Comparison of ENCODE assay signal across 1 cellular context in the genomic region with DNA sequence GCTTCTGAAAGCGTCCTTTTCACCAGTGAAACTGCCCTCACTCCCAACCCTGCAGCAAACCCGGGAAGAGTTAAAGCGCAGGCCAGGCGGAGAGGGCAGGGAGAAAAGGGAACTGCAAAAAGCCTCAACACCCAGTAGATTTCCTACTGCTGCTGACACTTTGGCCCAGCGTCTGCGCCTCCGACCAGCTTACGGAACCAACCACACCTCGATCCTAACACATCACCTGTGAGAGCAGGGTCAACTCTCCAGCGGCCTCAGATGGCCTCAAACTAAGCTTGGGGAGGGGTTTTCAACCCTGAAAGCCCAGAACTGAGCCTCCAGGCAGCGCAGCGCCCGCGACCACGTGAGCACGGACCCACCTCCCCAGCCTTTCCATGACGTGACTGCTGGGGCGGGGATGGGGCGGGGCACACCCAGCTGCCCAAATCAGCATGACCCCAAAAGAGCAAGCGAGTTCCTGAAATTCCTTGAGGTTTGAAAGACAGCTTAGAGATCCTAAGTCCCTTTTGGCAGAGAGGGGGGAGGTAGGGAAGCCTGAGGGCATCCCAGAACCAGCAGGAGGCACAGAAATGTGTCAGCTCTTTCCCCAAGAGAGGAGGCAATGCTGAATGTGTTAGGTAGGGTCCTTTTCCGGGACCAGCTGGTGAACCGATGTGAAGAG.
TF ChIP-seq lines count a peak whose summit lies in the region.

No MANE protein-coding gene starts in this region.

TF ChIP-seq in K562, 482 proteins besides CTCF, POLR2A, EP300 and RAD21 (continued from another document and continues in another):
- TF ChIP-seq NR2C2 (CRISPR knock-in tag; IDR thresholded peaks at IDR 0.05), result no peak
- TF ChIP-seq NR2C2 (tag; IDR thresholded peaks at IDR 0.05), result no peak
- no peak for TF ChIP-seq SRSF3 (IDR thresholded peaks at IDR 0.05; ENCODE audit: insufficient read depth, low read length)
- no peak for TF ChIP-seq ZKSCAN3 (CRISPR knock-in tag; IDR thresholded peaks at IDR 0.05)
- TF ChIP-seq PRPF4 (IDR thresholded peaks at IDR 0.05; ENCODE audit: insufficient read depth, low read depth, low read length, poor library complexity, severe bottlenecking), result no peak
- TF ChIP-seq ZNF75A (CRISPR knock-in tag; IDR thresholded peaks at IDR 0.05), result no peak
- TF ChIP-seq ZNF551 (CRISPR knock-in tag; IDR thresholded peaks at IDR 0.05), result no peak
- TF ChIP-seq, protein P1, sequence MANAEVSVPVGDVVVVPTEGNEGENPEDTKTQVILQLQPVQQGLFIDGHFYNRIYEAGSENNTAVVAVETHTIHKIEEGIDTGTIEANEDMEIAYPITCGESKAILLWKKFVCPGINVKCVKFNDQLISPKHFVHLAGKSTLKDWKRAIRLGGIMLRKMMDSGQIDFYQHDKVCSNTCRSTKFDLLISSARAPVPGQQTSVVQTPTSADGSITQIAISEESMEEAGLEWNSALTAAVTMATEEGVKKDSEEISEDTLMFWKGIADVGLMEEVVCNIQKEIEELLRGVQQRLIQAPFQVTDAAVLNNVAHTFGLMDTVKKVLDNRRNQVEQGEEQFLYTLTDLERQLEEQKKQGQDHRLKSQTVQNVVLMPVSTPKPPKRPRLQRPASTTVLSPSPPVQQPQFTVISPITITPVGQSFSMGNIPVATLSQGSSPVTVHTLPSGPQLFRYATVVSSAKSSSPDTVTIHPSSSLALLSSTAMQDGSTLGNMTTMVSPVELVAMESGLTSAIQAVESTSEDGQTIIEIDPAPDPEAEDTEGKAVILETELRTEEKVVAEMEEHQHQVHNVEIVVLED (CRISPR knock-in tag; IDR thresholded peaks at IDR 0.05), result no peak
- no peak for TF ChIP-seq STAT5A (IDR thresholded peaks at IDR 0.05; ENCODE audit: borderline replicate concordance, low read length)
- no peak for TF ChIP-seq PHF20 (IDR thresholded peaks at IDR 0.05; ENCODE audit: partially characterized antibody)
- TF ChIP-seq, protein P2, sequence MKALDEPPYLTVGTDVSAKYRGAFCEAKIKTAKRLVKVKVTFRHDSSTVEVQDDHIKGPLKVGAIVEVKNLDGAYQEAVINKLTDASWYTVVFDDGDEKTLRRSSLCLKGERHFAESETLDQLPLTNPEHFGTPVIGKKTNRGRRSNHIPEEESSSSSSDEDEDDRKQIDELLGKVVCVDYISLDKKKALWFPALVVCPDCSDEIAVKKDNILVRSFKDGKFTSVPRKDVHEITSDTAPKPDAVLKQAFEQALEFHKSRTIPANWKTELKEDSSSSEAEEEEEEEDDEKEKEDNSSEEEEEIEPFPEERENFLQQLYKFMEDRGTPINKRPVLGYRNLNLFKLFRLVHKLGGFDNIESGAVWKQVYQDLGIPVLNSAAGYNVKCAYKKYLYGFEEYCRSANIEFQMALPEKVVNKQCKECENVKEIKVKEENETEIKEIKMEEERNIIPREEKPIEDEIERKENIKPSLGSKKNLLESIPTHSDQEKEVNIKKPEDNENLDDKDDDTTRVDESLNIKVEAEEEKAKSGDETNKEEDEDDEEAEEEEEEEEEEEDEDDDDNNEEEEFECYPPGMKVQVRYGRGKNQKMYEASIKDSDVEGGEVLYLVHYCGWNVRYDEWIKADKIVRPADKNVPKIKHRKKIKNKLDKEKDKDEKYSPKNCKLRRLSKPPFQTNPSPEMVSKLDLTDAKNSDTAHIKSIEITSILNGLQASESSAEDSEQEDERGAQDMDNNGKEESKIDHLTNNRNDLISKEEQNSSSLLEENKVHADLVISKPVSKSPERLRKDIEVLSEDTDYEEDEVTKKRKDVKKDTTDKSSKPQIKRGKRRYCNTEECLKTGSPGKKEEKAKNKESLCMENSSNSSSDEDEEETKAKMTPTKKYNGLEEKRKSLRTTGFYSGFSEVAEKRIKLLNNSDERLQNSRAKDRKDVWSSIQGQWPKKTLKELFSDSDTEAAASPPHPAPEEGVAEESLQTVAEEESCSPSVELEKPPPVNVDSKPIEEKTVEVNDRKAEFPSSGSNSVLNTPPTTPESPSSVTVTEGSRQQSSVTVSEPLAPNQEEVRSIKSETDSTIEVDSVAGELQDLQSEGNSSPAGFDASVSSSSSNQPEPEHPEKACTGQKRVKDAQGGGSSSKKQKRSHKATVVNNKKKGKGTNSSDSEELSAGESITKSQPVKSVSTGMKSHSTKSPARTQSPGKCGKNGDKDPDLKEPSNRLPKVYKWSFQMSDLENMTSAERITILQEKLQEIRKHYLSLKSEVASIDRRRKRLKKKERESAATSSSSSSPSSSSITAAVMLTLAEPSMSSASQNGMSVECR (CRISPR knock-in tag; IDR thresholded peaks at IDR 0.05), result no peak
- TF ChIP-seq, protein P3, sequence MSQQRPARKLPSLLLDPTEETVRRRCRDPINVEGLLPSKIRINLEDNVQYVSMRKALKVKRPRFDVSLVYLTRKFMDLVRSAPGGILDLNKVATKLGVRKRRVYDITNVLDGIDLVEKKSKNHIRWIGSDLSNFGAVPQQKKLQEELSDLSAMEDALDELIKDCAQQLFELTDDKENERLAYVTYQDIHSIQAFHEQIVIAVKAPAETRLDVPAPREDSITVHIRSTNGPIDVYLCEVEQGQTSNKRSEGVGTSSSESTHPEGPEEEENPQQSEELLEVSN (IDR thresholded peaks at IDR 0.05; ENCODE audit: borderline replicate concordance in 1 of 2, extremely low read depth in 1 of 2, insufficient read depth in 1 of 2, insufficient read length in 1 of 2, low read depth in 1 of 2, low read length in 1 of 2, poor library complexity in 1 of 2, severe bottlenecking in 1 of 2), result peak; percentile 16 to 48
- no peak for TF ChIP-seq SUPT5H (IDR thresholded peaks at IDR 0.05)
- TF ChIP-seq, protein P4, sequence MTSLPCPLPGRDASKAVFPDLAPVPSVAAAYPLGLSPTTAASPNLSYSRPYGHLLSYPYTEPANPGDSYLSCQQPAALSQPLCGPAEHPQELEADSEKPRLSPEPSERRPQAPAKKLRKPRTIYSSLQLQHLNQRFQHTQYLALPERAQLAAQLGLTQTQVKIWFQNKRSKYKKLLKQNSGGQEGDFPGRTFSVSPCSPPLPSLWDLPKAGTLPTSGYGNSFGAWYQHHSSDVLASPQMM (CRISPR knock-in tag; IDR thresholded peaks at IDR 0.05), result no peak
- TF ChIP-seq, protein P5, sequence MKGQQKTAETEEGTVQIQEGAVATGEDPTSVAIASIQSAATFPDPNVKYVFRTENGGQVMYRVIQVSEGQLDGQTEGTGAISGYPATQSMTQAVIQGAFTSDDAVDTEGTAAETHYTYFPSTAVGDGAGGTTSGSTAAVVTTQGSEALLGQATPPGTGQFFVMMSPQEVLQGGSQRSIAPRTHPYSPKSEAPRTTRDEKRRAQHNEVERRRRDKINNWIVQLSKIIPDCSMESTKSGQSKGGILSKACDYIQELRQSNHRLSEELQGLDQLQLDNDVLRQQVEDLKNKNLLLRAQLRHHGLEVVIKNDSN (CRISPR knock-in tag; IDR thresholded peaks at IDR 0.05), result peak; percentile 81
- no peak for TF ChIP-seq ZNF445 (CRISPR knock-in tag; IDR thresholded peaks at IDR 0.05; ENCODE audit: low read depth)
- TF ChIP-seq ZNF354B (CRISPR knock-in tag; IDR thresholded peaks at IDR 0.05), result no peak
- no peak for TF ChIP-seq SMARCB1 (IDR thresholded peaks at IDR 0.05; ENCODE audit: insufficient read length, low read depth)
- no peak for TF ChIP-seq MTA2 (IDR thresholded peaks at IDR 0.05; ENCODE audit: low read depth)
- no peak for TF ChIP-seq JUN (IDR thresholded peaks at IDR 0.05; ENCODE audit: borderline replicate concordance, low read depth, low read length)
- TF ChIP-seq JUN (CRISPR knock-in tag; IDR thresholded peaks at IDR 0.05; ENCODE audit: borderline replicate concordance), result no peak
- no peak for TF ChIP-seq TAF7 (tag; IDR thresholded peaks at IDR 0.05)
- TF ChIP-seq ZNF780A (CRISPR knock-in tag; IDR thresholded peaks at IDR 0.05), result no peak
- TF ChIP-seq PTRF (tag; IDR thresholded peaks at IDR 0.05), result no peak
- TF ChIP-seq MEIS2 (IDR thresholded peaks at IDR 0.05; ENCODE audit: partially characterized antibody), result no peak
- peak; percentile 46; the same call in 1 of the 2 replicates for TF ChIP-seq CTBP1 (IDR thresholded peaks at IDR 0.05; ENCODE audit: borderline replicate concordance)
- TF ChIP-seq TCF7 (IDR thresholded peaks at IDR 0.05; ENCODE audit: borderline replicate concordance), result no peak
- no peak for TF ChIP-seq BRD9 (IDR thresholded peaks at IDR 0.05; ENCODE audit: low read depth, partially characterized antibody)
- TF ChIP-seq TEAD1 (CRISPR knock-in tag; IDR thresholded peaks at IDR 0.05), result no peak
- TF ChIP-seq CXXC5 (CRISPR knock-in tag; IDR thresholded peaks at IDR 0.05), result 0 out of 2 replicates have a peak, but pooled peaks have one; percentile 19
- 0 out of 2 replicates have a peak, but pooled peaks have one; percentile 32 for TF ChIP-seq ZEB2 (IDR thresholded peaks at IDR 0.05)
- TF ChIP-seq NRF1 (conservative IDR thresholded peaks at IDR 0.05 in 1 of 2, IDR thresholded peaks at IDR 0.05 in 1 of 2), result peak; percentile 56 to 68
- TF ChIP-seq ZNF12 (CRISPR knock-in tag; IDR thresholded peaks at IDR 0.05), result 0 out of 2 replicates have a peak, but pooled peaks have one; percentile 39
- TF ChIP-seq LEF1 (IDR thresholded peaks at IDR 0.05), result no peak
- TF ChIP-seq NFATC3 (IDR thresholded peaks at IDR 0.05), result no peak
- no peak for TF ChIP-seq CBX2 (IDR thresholded peaks at IDR 0.05; ENCODE audit: insufficient read depth, low read length, poor library complexity, severe bottlenecking)
- TF ChIP-seq RNF2 (IDR thresholded peaks at IDR 0.05), result no peak
- TF ChIP-seq NR1H2 (CRISPR knock-in tag; IDR thresholded peaks at IDR 0.05), result 0 out of 2 replicates have a peak, but pooled peaks have one; percentile 41
- TF ChIP-seq ILF3 (IDR thresholded peaks at IDR 0.05; ENCODE audit: borderline replicate concordance), result no peak
- no peak for TF ChIP-seq PRMT5 (CRISPR knock-in tag; IDR thresholded peaks at IDR 0.05)
- no peak for TF ChIP-seq ZNF507 (tag; conservative IDR thresholded peaks at IDR 0.05)
- TF ChIP-seq ZNF444 (CRISPR knock-in tag; IDR thresholded peaks at IDR 0.05), result no peak
- TF ChIP-seq SPI1 (IDR thresholded peaks at IDR 0.05; ENCODE audit: borderline replicate concordance, low read depth, low read length), result peak; percentile 91
- TF ChIP-seq, protein P6, sequence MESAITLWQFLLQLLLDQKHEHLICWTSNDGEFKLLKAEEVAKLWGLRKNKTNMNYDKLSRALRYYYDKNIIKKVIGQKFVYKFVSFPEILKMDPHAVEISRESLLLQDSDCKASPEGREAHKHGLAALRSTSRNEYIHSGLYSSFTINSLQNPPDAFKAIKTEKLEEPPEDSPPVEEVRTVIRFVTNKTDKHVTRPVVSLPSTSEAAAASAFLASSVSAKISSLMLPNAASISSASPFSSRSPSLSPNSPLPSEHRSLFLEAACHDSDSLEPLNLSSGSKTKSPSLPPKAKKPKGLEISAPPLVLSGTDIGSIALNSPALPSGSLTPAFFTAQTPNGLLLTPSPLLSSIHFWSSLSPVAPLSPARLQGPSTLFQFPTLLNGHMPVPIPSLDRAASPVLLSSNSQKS (CRISPR knock-in tag; IDR thresholded peaks at IDR 0.05), result no peak
- TF ChIP-seq YY1 (IDR thresholded peaks at IDR 0.05; ENCODE audit: borderline replicate concordance in 1 of 3, control insufficient read depth in 1 of 3, extremely low read depth in 1 of 3, insufficient read depth in 3 of 3, insufficient read length in 1 of 3, insufficient replicate concordance in 2 of 3, low read depth in 1 of 3, low read length in 2 of 3), result no peak
- TF ChIP-seq, protein P7, sequence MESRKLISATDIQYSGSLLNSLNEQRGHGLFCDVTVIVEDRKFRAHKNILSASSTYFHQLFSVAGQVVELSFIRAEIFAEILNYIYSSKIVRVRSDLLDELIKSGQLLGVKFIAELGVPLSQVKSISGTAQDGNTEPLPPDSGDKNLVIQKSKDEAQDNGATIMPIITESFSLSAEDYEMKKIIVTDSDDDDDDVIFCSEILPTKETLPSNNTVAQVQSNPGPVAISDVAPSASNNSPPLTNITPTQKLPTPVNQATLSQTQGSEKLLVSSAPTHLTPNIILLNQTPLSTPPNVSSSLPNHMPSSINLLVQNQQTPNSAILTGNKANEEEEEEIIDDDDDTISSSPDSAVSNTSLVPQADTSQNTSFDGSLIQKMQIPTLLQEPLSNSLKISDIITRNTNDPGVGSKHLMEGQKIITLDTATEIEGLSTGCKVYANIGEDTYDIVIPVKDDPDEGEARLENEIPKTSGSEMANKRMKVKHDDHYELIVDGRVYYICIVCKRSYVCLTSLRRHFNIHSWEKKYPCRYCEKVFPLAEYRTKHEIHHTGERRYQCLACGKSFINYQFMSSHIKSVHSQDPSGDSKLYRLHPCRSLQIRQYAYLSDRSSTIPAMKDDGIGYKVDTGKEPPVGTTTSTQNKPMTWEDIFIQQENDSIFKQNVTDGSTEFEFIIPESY (CRISPR knock-in tag; IDR thresholded peaks at IDR 0.05), result no peak
- TF ChIP-seq, protein P8, sequence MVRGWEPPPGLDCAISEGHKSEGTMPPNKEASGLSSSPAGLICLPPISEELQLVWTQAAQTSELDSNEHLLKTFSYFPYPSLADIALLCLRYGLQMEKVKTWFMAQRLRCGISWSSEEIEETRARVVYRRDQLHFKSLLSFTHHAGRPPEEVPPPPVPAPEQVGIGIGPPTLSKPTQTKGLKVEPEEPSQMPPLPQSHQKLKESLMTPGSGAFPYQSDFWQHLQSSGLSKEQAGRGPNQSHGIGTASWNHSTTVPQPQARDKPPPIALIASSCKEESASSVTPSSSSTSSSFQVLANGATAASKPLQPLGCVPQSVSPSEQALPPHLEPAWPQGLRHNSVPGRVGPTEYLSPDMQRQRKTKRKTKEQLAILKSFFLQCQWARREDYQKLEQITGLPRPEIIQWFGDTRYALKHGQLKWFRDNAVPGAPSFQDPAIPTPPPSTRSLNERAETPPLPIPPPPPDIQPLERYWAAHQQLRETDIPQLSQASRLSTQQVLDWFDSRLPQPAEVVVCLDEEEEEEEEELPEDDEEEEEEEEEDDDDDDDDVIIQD (CRISPR knock-in tag; IDR thresholded peaks at IDR 0.05), result no peak
- peak in 1 of 2 experiments; percentile 58; a peak in 1 of 4 replicates for TF ChIP-seq HDAC1 (IDR thresholded peaks at IDR 0.05)
- TF ChIP-seq C11orf30 (IDR thresholded peaks at IDR 0.05; ENCODE audit: low read depth), result no peak
- no peak for TF ChIP-seq MAFK (IDR thresholded peaks at IDR 0.05; ENCODE audit: low read length)
- TF ChIP-seq ZNF830 (CRISPR knock-in tag; IDR thresholded peaks at IDR 0.05), result no peak
- TF ChIP-seq ILK (tag; IDR thresholded peaks at IDR 0.05; ENCODE audit: borderline replicate concordance, low read depth), result no peak
- no peak for TF ChIP-seq ELF4 (CRISPR knock-in tag; IDR thresholded peaks at IDR 0.05)
- no peak for TF ChIP-seq PCBP1 (IDR thresholded peaks at IDR 0.05; ENCODE audit: low read depth, low read length, poor library complexity, severe bottlenecking)
- TF ChIP-seq, protein P9, sequence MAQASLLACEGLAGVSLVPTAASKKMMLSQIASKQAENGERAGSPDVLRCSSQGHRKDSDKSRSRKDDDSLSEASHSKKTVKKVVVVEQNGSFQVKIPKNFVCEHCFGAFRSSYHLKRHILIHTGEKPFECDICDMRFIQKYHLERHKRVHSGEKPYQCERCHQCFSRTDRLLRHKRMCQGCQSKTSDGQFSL (CRISPR knock-in tag; IDR thresholded peaks at IDR 0.05), result no peak
- TF ChIP-seq, protein P9 (tag; IDR thresholded peaks at IDR 0.05), result no peak
- TF ChIP-seq FUS (optimal IDR thresholded peaks at IDR 0.05; ENCODE audit: low read depth, low read length), result no peak
